In genomic region chrX:13115457-13115856, GRCh38 we compare ENCODE assay signal across 18 cellular contexts.
DNase-seq lines count a peak whose midpoint lies in the region; ATAC-seq, FAIRE-seq and TF ChIP-seq lines count a peak whose summit lies in the region.
"Had no signal": no experiment of that assay in that cellular context is flagged by ENCODE, and none has a peak within 500 bp of the region (broad histone marks: within the 10 kb centered on the region; RNA-seq: fewer than 3 reads in every experiment).

No MANE protein-coding gene starts in this region.

- H3K9me3 Mint-ChIP-seq in astrocyte (ENCODE audit: unreplicated experiment): no peaks in the 10 kb centered on the region

- FAIRE-seq in A549 (lab: Jason Lieb, UNC) (no peak), astrocyte (lab: Jason Lieb, UNC) (peak; percentile 34), kidney (lab: Jason Lieb, UNC) (no peak)
- FAIRE-seq: GM12892 had no signal

- CTCF ChIA-PET in A549 (lab: Yijun Ruan, JAX): interaction anchor here (2.0 to 2.1 kb wide), 2 partner anchors 169 to 372 kb away, joined by 8 to 9 read pairs; no protein-coding TSS in a partner anchor

- POLR2A ChIA-PET in A549 (lab: Yijun Ruan, JAX): interaction anchor here (0.7 to 1.2 kb wide), 2 partner anchors 137 to 140 kb away, joined by 3 to 4 read pairs; no protein-coding TSS in a partner anchor

- TF ChIP-seq EP300 in A549 (IDR thresholded peaks at IDR 0.05): no peak
- TF ChIP-seq EP300 in suprapubic skin (IDR thresholded peaks at IDR 0.05): no peak

- H3K4me3 ChIP-seq in A549 (no peak overlapping the region), astrocyte (ENCODE audit: insufficient read depth, low read depth, low read length) (no peak overlapping the region), neutrophil (ENCODE audit: low read depth in 1 of 2, low read length in 1 of 2) (no peak overlapping the region), kidney (ENCODE audit: low read length in 2 of 2) (no peak overlapping the region), psoas muscle (no peak overlapping the region), suprapubic skin (no peak overlapping the region), colonic mucosa (no peak overlapping the region)
- H3K4me3 ChIP-seq: BLaER1 had no signal

- H3K27me3 Mint-ChIP-seq in astrocyte (ENCODE audit: low read depth, unreplicated experiment): no peaks in the 10 kb centered on the region
- H3K27me3 Mint-ChIP-seq: CD4-positive, alpha-beta memory T cell had no signal

- no peaks in the 10 kb centered on the region for H3K79me2 ChIP-seq in astrocyte (ENCODE audit: insufficient read depth, low read length)

- H3K4me1 ChIP-seq in A549 (peaks cover 44% of the 10 kb centered on the region), astrocyte (ENCODE audit: insufficient read depth, low read length) (peaks cover 18% of the 10 kb centered on the region), neutrophil (ENCODE audit: control insufficient read depth in 1 of 2, insufficient read depth in 1 of 2, low read depth in 1 of 2, low read length in 1 of 2) (peaks cover 6 to 7% of the 10 kb centered on the region in 2 experiments), kidney (ENCODE audit: control insufficient read depth in 1 of 2, insufficient read depth in 1 of 2, low read depth in 1 of 2, low read length in 2 of 2) (peaks cover 0 to 13% of the 10 kb centered on the region in 2 donors), psoas muscle (no peaks in the 10 kb centered on the region), suprapubic skin (peaks cover 5% of the 10 kb centered on the region), colonic mucosa (no peaks in the 10 kb centered on the region)
- H3K4me1 ChIP-seq: BLaER1 had no signal

- TF ChIP-seq CTCF in A549 (IDR thresholded peaks at IDR 0.05) (no peak), astrocyte (IDR thresholded peaks at IDR 0.05; ENCODE audit: insufficient read depth, low read depth, low read length) (no peak), neutrophil (IDR thresholded peaks at IDR 0.05) (no peak), kidney (IDR thresholded peaks at IDR 0.05; ENCODE audit: borderline replicate concordance, extremely low read depth, insufficient read depth) (no peak), psoas muscle (IDR thresholded peaks at IDR 0.05) (no peak), suprapubic skin (IDR thresholded peaks at IDR 0.05) (no peak), colonic mucosa (IDR thresholded peaks at IDR 0.05) (no peak)

- H2AFZ ChIP-seq in astrocyte (ENCODE audit: low read depth, low read length): no peak overlapping the region

- no peaks in the 10 kb centered on the region for H3K36me3 Mint-ChIP-seq in astrocyte (ENCODE audit: low read depth, unreplicated experiment)

- H3K27ac ChIP-seq in A549 (peak overlapping the region; percentile 37 to 95; a peak in 4 of 6 replicates), astrocyte (ENCODE audit: low read depth, low read length) (no peak overlapping the region), neutrophil (peak overlapping the region; percentile 38), kidney (ENCODE audit: low read depth in 2 of 2, low read length in 2 of 2) (no peak overlapping the region), psoas muscle (no peak overlapping the region), suprapubic skin (no peak overlapping the region), colonic mucosa (no peak overlapping the region)
- H3K27ac ChIP-seq: BLaER1 had no signal

- TF ChIP-seq POLR2A in A549 (IDR thresholded peaks at IDR 0.05; ENCODE audit: low read length) (no peak), suprapubic skin (IDR thresholded peaks at IDR 0.05) (no peak)

- intact Hi-C loops in left ventricle myocardium superior (cut with micrococcal nuclease): loop anchor here (10.0 kb wide), 1 partner anchor 109 kb away; no protein-coding TSS in a partner anchor
- intact Hi-C loops in kidney (cut with DNase I): no loop called here
- intact Hi-C loops in psoas muscle (cut with DNase I): loop anchor here in 1 of 2 donors (10.0 kb wide), 1 partner anchor 131 kb away; no protein-coding TSS in a partner anchor
- intact Hi-C loops in colonic mucosa (cut with DNase I): no loop called here

- no peak overlapping the region for H3K4me3 Mint-ChIP-seq in astrocyte (ENCODE audit: unreplicated experiment)
- H3K4me3 Mint-ChIP-seq: CD4-positive, alpha-beta memory T cell had no signal

- TF ChIP-seq RAD21 in A549 (conservative IDR thresholded peaks at IDR 0.05 in 1 of 2, IDR thresholded peaks at IDR 0.05 in 1 of 2): no peak

- peaks cover 9% of the 10 kb centered on the region for H3K4me1 Mint-ChIP-seq in astrocyte (ENCODE audit: low read depth, unreplicated experiment)

- no peaks in the 10 kb centered on the region for H4K20me1 ChIP-seq in astrocyte (ENCODE audit: insufficient read depth, low read length)
- H4K20me1 ChIP-seq: BLaER1 had no signal

- H3K4me2 ChIP-seq in A549: no peak overlapping the region
- no peak overlapping the region for H3K4me2 ChIP-seq in astrocyte (ENCODE audit: low read length)
- H3K4me2 ChIP-seq: BLaER1 had no signal

- no peak for DNase-seq in A549 (ENCODE audit: low read depth in 1 of 2, low spot score in 1 of 2)
- DNase-seq in astrocyte (ENCODE audit: low read depth): no peak
- DNase-seq in left ventricle myocardium superior: no peak
- DNase-seq in kidney: no peak
- no peak for DNase-seq in psoas muscle
- DNase-seq in suprapubic skin (ENCODE audit: low spot score in 2 of 2): no peak
- DNase-seq in colonic mucosa: no peak
- DNase-seq: Calu3; CD4-positive, alpha-beta memory T cell; H7; KG1; NCI-H1105 treated with DMSO at 0.1 percent for 48 hours; NCI-H1694 treated with DMSO at 0.1 percent for 48 hours; NCI-H748 treated with DMSO at 0.1 percent for 48 hours; SIG-M5 had no signal

- ATAC-seq in A549: no peak
- peak; percentile 74 for ATAC-seq in left ventricle myocardium superior
- no peak for ATAC-seq in psoas muscle

- WGBS in A549 (ENCODE audit: missing lambda C conversion rate): 66% methylated on average over 2 of the region's 2 CpGs
- WGBS in psoas muscle, 3 donors: 36 to 41% (median 38%) methylated on average over 2 of the region's 2 CpGs
- 43% methylated on average over 2 of the region's 2 CpGs for WGBS in suprapubic skin

- no peak overlapping the region for H3K9ac ChIP-seq in astrocyte (ENCODE audit: low read length)
- H3K9ac ChIP-seq in kidney (ENCODE audit: low read length in 2 of 2): no peak overlapping the region
- no peak overlapping the region for H3K9ac ChIP-seq in colonic mucosa (ENCODE audit: low read depth in 2 of 2, low read length in 2 of 2)
- H3K9ac ChIP-seq: BLaER1 had no signal

- H3K27ac Mint-ChIP-seq in astrocyte (ENCODE audit: unreplicated experiment): no peak overlapping the region
- H3K27ac Mint-ChIP-seq: CD4-positive, alpha-beta memory T cell had no signal

- H3K27me3 ChIP-seq in astrocyte (ENCODE audit: insufficient read depth, low read length): no peaks in the 10 kb centered on the region
- no peaks in the 10 kb centered on the region for H3K27me3 ChIP-seq in neutrophil
- H3K27me3 ChIP-seq in psoas muscle (ENCODE audit: insufficient read depth in 3 of 3, low read length in 2 of 3): no peaks in the 10 kb centered on the region
- H3K27me3 ChIP-seq in suprapubic skin: no peaks in the 10 kb centered on the region
- H3K27me3 ChIP-seq in colonic mucosa: no peaks in the 10 kb centered on the region
- H3K27me3 ChIP-seq: BLaER1 had no signal

- H3K36me3 ChIP-seq in astrocyte (ENCODE audit: insufficient read depth, low read length): no peaks in the 10 kb centered on the region
- H3K36me3 ChIP-seq in neutrophil: no peaks in the 10 kb centered on the region
- no peaks in the 10 kb centered on the region for H3K36me3 ChIP-seq in kidney (ENCODE audit: control insufficient read depth in 1 of 2, insufficient read depth in 2 of 2, low read length in 2 of 2)
- H3K36me3 ChIP-seq in psoas muscle (ENCODE audit: insufficient read depth in 1 of 2, low read depth in 1 of 2): no peaks in the 10 kb centered on the region
- no peaks in the 10 kb centered on the region for H3K36me3 ChIP-seq in suprapubic skin
- H3K36me3 ChIP-seq in colonic mucosa: no peaks in the 10 kb centered on the region
- H3K36me3 ChIP-seq: BLaER1 had no signal

- peaks cover 2% of the 10 kb centered on the region; the same call in 1 of the 3 replicates for H3K9me3 ChIP-seq in A549
- no peaks in the 10 kb centered on the region for H3K9me3 ChIP-seq in astrocyte (ENCODE audit: insufficient read depth, low read depth, low read length)
- H3K9me3 ChIP-seq in neutrophil: no peaks in the 10 kb centered on the region
- H3K9me3 ChIP-seq in kidney (ENCODE audit: control insufficient read depth in 1 of 2, low read length in 2 of 2): no peaks in the 10 kb centered on the region
- no peaks in the 10 kb centered on the region for H3K9me3 ChIP-seq in psoas muscle
- H3K9me3 ChIP-seq in suprapubic skin: no peaks in the 10 kb centered on the region
- no peaks in the 10 kb centered on the region for H3K9me3 ChIP-seq in colonic mucosa

TF ChIP-seq in A549, 52 proteins besides CTCF, POLR2A, EP300 and RAD21:
- TF ChIP-seq NFE2L2 (conservative IDR thresholded peaks at IDR 0.05; ENCODE audit: low read length): no peak
TF ChIP-seq in A549: peak in this region for 0.

Comparison
In these comparisons a context has a peak if more than half of its experiments do, and no peak if none do; other contexts are left out.
1. H3K27ac ChIP-seq: peak in A549 (2 of 2) and neutrophil (single experiment); none in astrocyte (single experiment), kidney (0 of 2), psoas muscle (single experiment), suprapubic skin (single experiment) and colonic mucosa (single experiment).